In genomic region chr4:4502694-4503311, GRCh38 we compare ENCODE assay signal across 9 cellular contexts. TPM values are rescaled to one million over a fixed set of nuclear protein-coding genes. Genes with fewer than 3 reads are reported as not detected.
DNase-seq lines count a peak whose midpoint lies in the region; ATAC-seq and TF ChIP-seq lines count a peak whose summit lies in the region.
"Had no signal": no experiment of that assay in that cellular context is flagged by ENCODE, and none has a peak within 500 bp of the region (broad histone marks: within the 10 kb centered on the region; RNA-seq: fewer than 3 reads in every experiment).

No MANE protein-coding gene starts in this region.

- no peak for TF ChIP-seq POLR2A in upper lobe of left lung (IDR thresholded peaks at IDR 0.05)

- CTCF ChIA-PET in GM10248 (lab: Yijun Ruan, JAX): interaction anchor here (0.7 to 2.1 kb wide), 6 partner anchors 9 to 1310 kb away, joined by 3 to 9 read pairs (median 4); no protein-coding TSS in a partner anchor

- ATAC-seq in activated CD4-positive, CD25-positive, alpha-beta regulatory T cell treated with anti-CD3 and anti-CD28 coated beads, Interleukin-2, amount 50 U/mL, for 24 hours: peak; percentile 68 to 81
- ATAC-seq in HG02798 (IDR thresholded peaks at IDR 0.05; ENCODE audit: poor library complexity, unreplicated experiment): no peak
- ATAC-seq in upper lobe of left lung (ENCODE audit: low FRiP score in 2 of 2): no peak

- WGBS in upper lobe of left lung, 2 donors: 22 to 23% methylated on average over 10 of the region's 10 CpGs

- TF ChIP-seq CTCF in upper lobe of left lung (IDR thresholded peaks at IDR 0.05) (no peak), GM10248 (IDR thresholded peaks at IDR 0.05; ENCODE audit: control extremely low read depth, extremely low read depth, low read depth, missing control alignments) (no peak)

- no peaks in the 10 kb centered on the region for H3K9me3 Mint-ChIP-seq in stimulated activated naive CD8-positive, alpha-beta T cell treated with anti-CD3 and anti-CD28 coated beads, Interleukin-15, Interleukin-2, amounts not matched to agents 100 ng/mL and 50 ng/mL, for 24 hours

- peak overlapping the region; percentile 68 for H3K4me3 Mint-ChIP-seq in stimulated activated naive CD8-positive, alpha-beta T cell treated with anti-CD3 and anti-CD28 coated beads, Interleukin-15, Interleukin-2, amounts not matched to agents 100 ng/mL and 50 ng/mL, for 24 hours

- no peak for TF ChIP-seq EP300 in upper lobe of left lung (IDR thresholded peaks at IDR 0.05)

- peak overlapping the region; percentile 76 for H3K27ac Mint-ChIP-seq in stimulated activated naive CD8-positive, alpha-beta T cell treated with anti-CD3 and anti-CD28 coated beads, Interleukin-15, Interleukin-2, amounts not matched to agents 100 ng/mL and 50 ng/mL, for 24 hours

- H3K27me3 ChIP-seq in effector memory CD4-positive, alpha-beta T cell (replicated peaks; ENCODE audit: control insufficient read depth, insufficient read depth, low read length, poor library complexity, severe bottlenecking): no peaks in the 10 kb centered on the region
- H3K27me3 ChIP-seq in upper lobe of left lung: no peaks in the 10 kb centered on the region

- H3K4me3 ChIP-seq in effector memory CD4-positive, alpha-beta T cell (ENCODE audit: insufficient read depth, low read depth, low read length, poor library complexity, severe bottlenecking): peak overlapping the region; percentile 41
- H3K4me3 ChIP-seq in upper lobe of left lung: peak overlapping the region in 1 of 4 donors; percentile 13

- H3K4me1 Mint-ChIP-seq in stimulated activated naive CD8-positive, alpha-beta T cell treated with anti-CD3 and anti-CD28 coated beads, Interleukin-15, Interleukin-2, amounts not matched to agents 100 ng/mL and 50 ng/mL, for 24 hours (ENCODE audit: low read depth): peaks cover 22% of the 10 kb centered on the region

- H3K27ac ChIP-seq in effector memory CD4-positive, alpha-beta T cell (ENCODE audit: insufficient read depth, low read length, poor library complexity, severe bottlenecking): peak overlapping the region; percentile 34
- H3K27ac ChIP-seq in upper lobe of left lung: no peak overlapping the region

- no peaks in the 10 kb centered on the region for H3K27me3 Mint-ChIP-seq in stimulated activated naive CD8-positive, alpha-beta T cell treated with anti-CD3 and anti-CD28 coated beads, Interleukin-15, Interleukin-2, amounts not matched to agents 100 ng/mL and 50 ng/mL, for 24 hours

- H3K9me3 ChIP-seq in effector memory CD4-positive, alpha-beta T cell (ENCODE audit: control insufficient read depth, low read length): no peaks in the 10 kb centered on the region
- no peaks in the 10 kb centered on the region for H3K9me3 ChIP-seq in upper lobe of left lung

- no peak for DNase-seq in activated CD4-positive, CD25-positive, alpha-beta regulatory T cell (lab: John Stamatoyannopoulos, UW)
- DNase-seq in effector memory CD4-positive, alpha-beta T cell: no peak
- DNase-seq in upper lobe of left lung (no peak), GM10248 (ENCODE audit: extremely low spot score) (no peak)
- DNase-seq: effector CD4-positive, alpha-beta T cell had no signal

- H3K4me1 ChIP-seq in effector memory CD4-positive, alpha-beta T cell (ENCODE audit: control insufficient read depth, insufficient read depth, low read length, poor library complexity, severe bottlenecking): peaks cover 6% of the 10 kb centered on the region
- peaks cover 0 to 13% (median 0%) of the 10 kb centered on the region in 4 donors for H3K4me1 ChIP-seq in upper lobe of left lung

- POLR2A ChIA-PET in GM10248 (lab: Yijun Ruan, JAX): no interaction called here

- peaks cover under 1% of the 10 kb centered on the region for H3K36me3 Mint-ChIP-seq in stimulated activated naive CD8-positive, alpha-beta T cell treated with anti-CD3 and anti-CD28 coated beads, Interleukin-15, Interleukin-2, amounts not matched to agents 100 ng/mL and 50 ng/mL, for 24 hours (ENCODE audit: low read depth)

- no peaks in the 10 kb centered on the region for H3K36me3 ChIP-seq in effector memory CD4-positive, alpha-beta T cell (ENCODE audit: control insufficient read depth, insufficient read depth, low read length)
- H3K36me3 ChIP-seq in upper lobe of left lung: no peaks in the 10 kb centered on the region

TF ChIP-seq in PFSK-1, 5 proteins besides CTCF, POLR2A, EP300 and RAD21:
- TF ChIP-seq TAF1 (IDR thresholded peaks at IDR 0.05; ENCODE audit: borderline replicate concordance, insufficient read depth, low read length) (no peak), POLR2AphosphoS5 (IDR thresholded peaks at IDR 0.05; ENCODE audit: low read depth, low read length) (0 out of 2 replicates have a peak, but pooled peaks have one; percentile 39), REST (IDR thresholded peaks at IDR 0.05; ENCODE audit: insufficient read depth in 1 of 2, low read depth in 2 of 2, low read length in 2 of 2) (no peak; a peak in 1 of 4 replicates), SIN3A (IDR thresholded peaks at IDR 0.05; ENCODE audit: borderline replicate concordance, insufficient read depth, low read length) (peak; percentile 87; the same call in 1 of the 2 replicates), FOXP2 (optimal IDR thresholded peaks at IDR 0.05; ENCODE audit: borderline replicate concordance, extremely low read depth, extremely low read length, insufficient read depth) (no peak)

RNA-seq across cellular contexts. Expression of gene STX18, which starts 39.0 kb away (rescaled TPM):
- 24.4 TPM for polyA plus RNA-seq in PFSK-1 (2012; ENCODE audit: insufficient read length, low read depth)
- total RNA-seq in upper lobe of left lung: 10 to 100 TPM; 23.7 to 48.1 (median 29.2) TPM

Comparison
In these comparisons a context has a peak if more than half of its experiments do, and no peak if none do; other contexts are left out.
1. ATAC-seq: peak in activated CD4-positive, CD25-positive, alpha-beta regulatory T cell treated with anti-CD3 and anti-CD28 coated beads, Interleukin-2, amount 50 U/mL, for 24 hours (2 of 2); none in HG02798 (single experiment) and upper lobe of left lung (0 of 2).